In the genomic region with DNA sequence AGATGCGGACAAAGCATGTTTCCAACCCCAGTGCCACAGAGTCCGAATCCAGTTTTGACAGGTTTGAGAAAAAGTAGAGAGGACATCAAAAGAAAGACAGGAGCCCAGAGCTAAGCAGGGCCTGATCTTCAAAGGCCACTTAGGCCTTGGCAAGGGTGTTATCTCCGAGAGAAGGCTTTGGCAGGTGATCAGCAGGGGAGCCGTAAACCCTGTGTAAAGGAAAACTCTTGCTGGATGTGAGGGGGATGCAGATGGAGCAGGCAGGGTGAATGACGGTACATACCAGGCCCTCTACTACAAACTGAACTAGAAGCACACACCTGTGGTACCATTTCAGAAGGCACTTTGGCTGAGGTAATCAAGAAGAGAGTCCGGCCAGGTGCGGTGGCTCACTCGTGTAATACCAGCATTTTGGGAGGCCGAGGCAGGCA, we compare ENCODE assay signal across 8 cellular contexts. TPM values are rescaled to one million over a fixed set of nuclear protein-coding genes. Genes with fewer than 3 reads are reported as not detected.
DNase-seq lines count a peak whose midpoint lies in the region; ATAC-seq and TF ChIP-seq lines count a peak whose summit lies in the region.
"Had no signal": no experiment of that assay in that cellular context is flagged by ENCODE, and none has a peak within 500 bp of the region (broad histone marks: within the 10 kb centered on the region; RNA-seq: fewer than 3 reads in every experiment).

No MANE protein-coding gene starts in this region.

- peak overlapping the region; percentile 100 for H3K9ac ChIP-seq in HCT116 (ENCODE audit: low read length)
- peak overlapping the region; percentile 93 for H3K9ac ChIP-seq in skeletal muscle satellite cell (ENCODE audit: low read depth, low read length)

- no peak for TF ChIP-seq RAD21 in HCT116 (IDR thresholded peaks at IDR 0.05; ENCODE audit: low read depth)

- peaks cover 21 to 35% of the 10 kb centered on the region in 2 experiments for H3K4me1 ChIP-seq in HCT116 (ENCODE audit: control insufficient read depth in 1 of 2, insufficient read depth in 2 of 2, low read length in 2 of 2)
- H3K4me1 ChIP-seq in skeletal muscle satellite cell (ENCODE audit: control insufficient read depth, insufficient read depth, low read length): peaks cover 27% of the 10 kb centered on the region

- peak; percentile 0; the same call in 1 of the 2 replicates for ATAC-seq in HCT116

- H3K36me3 ChIP-seq in HCT116 (ENCODE audit: control insufficient read depth in 1 of 2, insufficient read depth in 2 of 2, low read length in 2 of 2): peaks cover 21 to 24% of the 10 kb centered on the region in 2 experiments
- peaks cover 30% of the 10 kb centered on the region for H3K36me3 ChIP-seq in skeletal muscle satellite cell (ENCODE audit: insufficient read depth, low read length)

- POLR2A ChIA-PET in HCT116 (lab: Charles Lee) (interaction anchor here (2.6 to 3.5 kb wide), 2 partner anchors 12 to 67 kb away, joined by 21 to 63 read pairs; no protein-coding TSS in a partner anchor), RWPE1 (lab: Yijun Ruan, JAX; ENCODE audit: low non-redundant PET) (no interaction called here)

- H4K20me1 ChIP-seq in HCT116 (ENCODE audit: insufficient read depth): peaks cover 28% of the 10 kb centered on the region; the same call in 1 of the 2 replicates

- peak overlapping the region; percentile 92 for H3K4me2 ChIP-seq in HCT116 (ENCODE audit: low read length)
- H3K4me2 ChIP-seq in skeletal muscle satellite cell (ENCODE audit: low read length): peak overlapping the region; percentile 97

- H3K27me3 ChIP-seq in HCT116 (ENCODE audit: insufficient read depth, low read length) (no peaks in the 10 kb centered on the region), skeletal muscle satellite cell (ENCODE audit: control insufficient read depth, insufficient read depth, low read length) (no peaks in the 10 kb centered on the region)

- RAD21 ChIA-PET in HCT116 (lab: Charles Lee; ENCODE audit: low non-redundant PET in 1 of 2, low total read pairs in 2 of 2, uncharacterized antibody in 2 of 2, unreplicated experiment in 2 of 2): no interaction called here

- intact Hi-C loops in HCT116 (cut with micrococcal nuclease): loop anchor here (5.0 kb wide), 2 partner anchors 42 to 68 kb away; no protein-coding TSS in a partner anchor

- CTCF ChIA-PET in HCT116 (lab: Charles Lee) (interaction anchor here (1.2 kb wide), 1 partner anchor 67 kb away, joined by 3 read pairs; no protein-coding TSS in a partner anchor), RWPE1 (lab: Yijun Ruan, JAX) (interaction anchor here (0.5 kb wide), 1 partner anchor 107 kb away, joined by 5 read pairs; no protein-coding TSS in a partner anchor)

- TF ChIP-seq CTCF in HCT116 (IDR thresholded peaks at IDR 0.05 in 2 of 3, conservative IDR thresholded peaks at IDR 0.05 in 1 of 3; ENCODE audit: borderline replicate concordance in 1 of 3, insufficient read depth in 1 of 3, low read depth in 2 of 3, low read length in 2 of 3) (no peak), RWPE1 (conservative IDR thresholded peaks at IDR 0.05; ENCODE audit: low read depth) (no peak), fibroblast of pulmonary artery (IDR thresholded peaks at IDR 0.05; ENCODE audit: low read length, missing control alignments) (no peak)

- H3K4me3 ChIP-seq in HCT116 (replicated peaks in 1 of 2; ENCODE audit: low read depth in 1 of 2, low read length in 2 of 2) (peak overlapping the region; percentile 91 to 98), fibroblast of pulmonary artery (replicated peaks; ENCODE audit: low read depth, low read length) (peak overlapping the region; percentile 60), skeletal muscle satellite cell (ENCODE audit: low read length) (peak overlapping the region; percentile 74)

- H3K79me2 ChIP-seq in HCT116 (ENCODE audit: insufficient read depth, low read length): peaks cover 35% of the 10 kb centered on the region

- DNase-seq in HCT116 (ENCODE audit: low read depth, low spot score): no peak
- DNase-seq in RWPE1 (ENCODE audit: low spot score): no peak
- DNase-seq in fibroblast of pulmonary artery (ENCODE audit: low read depth): no peak
- DNase-seq in T-helper 9 cell: no peak
- no peak for DNase-seq in activated CD4-positive, alpha-beta T cell treated with anti-CD3 and anti-CD28 coated beads, Interleukin-2, amount 50 U/mL, for 4 hours
- no peak for DNase-seq in AG08396 (ENCODE audit: low spot score)

- H3K9me2 ChIP-seq in HCT116 (ENCODE audit: insufficient read depth): no peaks in the 10 kb centered on the region

- H3K27ac ChIP-seq in HCT116 (ENCODE audit: low read depth, low read length) (peak overlapping the region; percentile 97), RWPE1 (peak overlapping the region; percentile 99)

- no peak overlapping the region for H2AFZ ChIP-seq in HCT116 (ENCODE audit: low read depth, low read length, poor library complexity, severe bottlenecking)

- TF ChIP-seq POLR2A in HCT116 (IDR thresholded peaks at IDR 0.05; ENCODE audit: borderline replicate concordance, extremely low read depth, insufficient read depth, insufficient read length): no peak

- H3K9me3 ChIP-seq in HCT116 (ENCODE audit: control insufficient read depth in 1 of 2, insufficient read depth in 1 of 2, low read depth in 1 of 2, low read length in 2 of 2): no peaks in the 10 kb centered on the region
- H3K9me3 ChIP-seq in skeletal muscle satellite cell (replicated peaks; ENCODE audit: low read length): no peaks in the 10 kb centered on the region

- no TSS peak for BruUV-seq in HCT116 (replicated peaks; lab: Mats Ljungman, UMichigan)

TF ChIP-seq in HCT116, 20 proteins besides CTCF, POLR2A, EP300 and RAD21:
- TF ChIP-seq TCF7L2 (IDR thresholded peaks at IDR 0.05; ENCODE audit: borderline replicate concordance, extremely low read depth, insufficient read depth, insufficient read length): peak; percentile 78
- no peak for TF ChIP-seq EZH2phosphoT487 (IDR thresholded peaks at IDR 0.05; ENCODE audit: borderline replicate concordance)
- TF ChIP-seq EZH2 (IDR thresholded peaks at IDR 0.05): no peak
TF ChIP-seq in HCT116: peak in this region for 1.

RNA-seq across cellular contexts. Expression of a gene that starts 1.4 kb away (rescaled TPM):
- total RNA-seq in HCT116 (2021; ENCODE audit: unreplicated experiment): 788 TPM
- polyA plus RNA-seq in HCT116 (2012): 320 and 338 TPM in 2 replicates
- 272 and 428 TPM in 2 replicates for total RNA-seq in skeletal muscle satellite cell (2012; rRNA removed)

RNA-seq across cellular contexts. Expression of a gene that starts 56.0 kb away (rescaled TPM):
- total RNA-seq in HCT116 (2021; ENCODE audit: unreplicated experiment): not detected
- polyA plus RNA-seq in HCT116 (2012): 0.15 TPM in 1 of 2 replicates, not detected in the other
- total RNA-seq in skeletal muscle satellite cell (2012; rRNA removed): not detected in 2 replicates
- total RNA-seq: renal cortical epithelial cell had no signal
